8 cellular contexts compared by ENCODE assay signal in the genomic region with DNA sequence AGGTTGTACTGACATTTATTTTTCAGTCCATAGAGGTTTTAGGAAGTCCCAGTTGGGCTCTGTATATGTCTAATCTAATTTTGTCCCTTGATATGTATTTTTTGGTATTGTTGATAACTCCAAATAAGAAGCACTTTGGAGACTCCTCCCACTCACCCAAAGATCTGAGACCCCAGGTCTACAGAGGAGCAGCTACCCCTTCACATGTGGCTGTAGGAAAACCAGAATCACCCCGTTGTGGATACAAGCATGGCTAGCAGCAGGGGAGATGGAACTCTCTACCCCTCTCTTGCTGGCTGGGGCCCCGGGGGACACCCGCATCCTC. TPM values are rescaled to one million over a fixed set of nuclear protein-coding genes. Genes with fewer than 3 reads are reported as not detected.
DNase-seq lines count a peak whose midpoint lies in the region; ATAC-seq and TF ChIP-seq lines count a peak whose summit lies in the region.

No MANE protein-coding gene starts in this region.

- no peaks in the 10 kb centered on the region for H3K36me3 ChIP-seq in SJCRH30
- no peaks in the 10 kb centered on the region for H3K36me3 ChIP-seq in fibroblast of lung (ENCODE audit: control insufficient read depth, insufficient read depth, low read length)
- H3K36me3 ChIP-seq in trophoblast cell (ENCODE audit: control insufficient read depth in 1 of 2, insufficient read depth in 2 of 2, low read length in 2 of 2) = no peaks in the 10 kb centered on the region

- intact Hi-C loops in Calu3 (cut with micrococcal nuclease; ENCODE audit: unreplicated experiment) = no loop called here

- no CpG with 5 or more reads among the region's 3 CpGs for WGBS in trophoblast cell (ENCODE audit: extremely low coverage, insufficient coverage, insufficient read length)

- no TSS peak for BruUV-seq in Calu3 (replicated peaks; lab: Mats Ljungman, UMichigan)

- no peaks in the 10 kb centered on the region for H3K27me3 Mint-ChIP-seq in Calu3 (ENCODE audit: unreplicated experiment)

- peak overlapping the region; percentile 39 for H3K4me3 Mint-ChIP-seq in Calu3 (ENCODE audit: low read depth, unreplicated experiment)

- H3K27ac Mint-ChIP-seq in Calu3 (ENCODE audit: unreplicated experiment) = peak overlapping the region; percentile 28

- H3K9me3 ChIP-seq in SJCRH30 (replicated peaks) (no peaks in the 10 kb centered on the region), fibroblast of lung (ENCODE audit: control insufficient read depth, insufficient read depth, low read depth, low read length) (no peaks in the 10 kb centered on the region), trophoblast cell (ENCODE audit: insufficient read depth, low read depth, low read length) (no peaks in the 10 kb centered on the region)

- H2BK12ac ChIP-seq in trophoblast cell (ENCODE audit: low read length) = no peak overlapping the region

- H3K4ac ChIP-seq in trophoblast cell (ENCODE audit: low read depth, low read length) = no peak overlapping the region

- no peaks in the 10 kb centered on the region for H3K79me2 ChIP-seq in fibroblast of lung (ENCODE audit: control insufficient read depth, insufficient read depth, low read length)
- H3K79me2 ChIP-seq in trophoblast cell (ENCODE audit: control insufficient read depth, insufficient read depth, low read length, poor library complexity) = no peaks in the 10 kb centered on the region

- no peak for ATAC-seq in HG02885 (IDR thresholded peaks at IDR 0.05; ENCODE audit: poor library complexity, unreplicated experiment)

- H3K27ac ChIP-seq in SJCRH30 = no peak overlapping the region; the same call in 1 of the 2 replicates
- no peak overlapping the region for H3K27ac ChIP-seq in fibroblast of lung (ENCODE audit: insufficient read depth, low read length)
- H3K27ac ChIP-seq in trophoblast cell (ENCODE audit: low read depth, low read length) = no peak overlapping the region

- no peaks in the 10 kb centered on the region for H3K79me1 ChIP-seq in trophoblast cell (ENCODE audit: low read length)

- H3K36me3 Mint-ChIP-seq in Calu3 (ENCODE audit: insufficient read depth, unreplicated experiment) = peaks cover 39% of the 10 kb centered on the region

- DNase-seq in Calu3 (no peak), SJCRH30 (no peak), fibroblast of lung (ENCODE audit: low read depth in 2 of 2) (no peak), trophoblast cell (no peak), NCI-H526 (lab: John Stamatoyannopoulos, UW) (no peak), NCI-H1417 (lab: John Stamatoyannopoulos, UW) (no peak)
- no peak for DNase-seq in central memory CD4-positive, alpha-beta T cell

- H4K91ac ChIP-seq in trophoblast cell (ENCODE audit: low read depth, low read length) = no peak overlapping the region

- H3K4me3 ChIP-seq in SJCRH30 (peak overlapping the region; percentile 60), fibroblast of lung (replicated peaks in 1 of 4; ENCODE audit: control extremely low read depth in 1 of 4, insufficient read depth in 1 of 4, low read depth in 3 of 4, low read length in 4 of 4) (peak overlapping the region in 3 of 4 experiments; percentile 5 to 72 (median 55)), trophoblast cell (ENCODE audit: low read depth, low read length) (no peak overlapping the region)

- H3K23ac ChIP-seq in trophoblast cell (ENCODE audit: low read length) = no peak overlapping the region

- H3K9ac ChIP-seq in fibroblast of lung (ENCODE audit: insufficient read depth, low read length) (no peak overlapping the region), trophoblast cell (ENCODE audit: low read length) (no peak overlapping the region)

- H4K12ac ChIP-seq in trophoblast cell (ENCODE audit: low read depth, low read length) = peak overlapping the region; percentile 35

- H4K8ac ChIP-seq in trophoblast cell (ENCODE audit: low read depth, low read length) = peak overlapping the region; percentile 3

- TF ChIP-seq CTCF in Calu3 (IDR thresholded peaks at IDR 0.05; ENCODE audit: unreplicated experiment) (no peak), fibroblast of lung (conservative IDR thresholded peaks at IDR 0.05 in 1 of 2, IDR thresholded peaks at IDR 0.05 in 1 of 2; ENCODE audit: low read depth in 1 of 2, low read length in 2 of 2) (no peak)

- H2AK5ac ChIP-seq in trophoblast cell (ENCODE audit: low read length) = no peak overlapping the region

- no peaks in the 10 kb centered on the region for H3K27me3 ChIP-seq in SJCRH30
- no peaks in the 10 kb centered on the region for H3K27me3 ChIP-seq in fibroblast of lung (ENCODE audit: control insufficient read depth, insufficient read depth, low read length)
- peaks cover 36% of the 10 kb centered on the region for H3K27me3 ChIP-seq in trophoblast cell (ENCODE audit: insufficient read depth, low read length)

- H3K18ac ChIP-seq in trophoblast cell (ENCODE audit: low read length) = no peak overlapping the region

- no peaks in the 10 kb centered on the region for H3K9me3 Mint-ChIP-seq in Calu3 (ENCODE audit: low read depth, unreplicated experiment)

- H3K4me1 Mint-ChIP-seq in Calu3 (ENCODE audit: low read depth, unreplicated experiment) = peaks cover 34% of the 10 kb centered on the region

- CTCF ChIA-PET in Calu3 (lab: Charles Lee) = interaction anchor here (0.7 kb wide), 1 partner anchor 670 kb away, joined by 6 read pairs; no protein-coding TSS in a partner anchor

- H3K14ac ChIP-seq in trophoblast cell (ENCODE audit: low read length) = no peak overlapping the region

- H2BK120ac ChIP-seq in trophoblast cell (ENCODE audit: insufficient read depth, low read length, poor library complexity) = no peak overlapping the region

- no peaks in the 10 kb centered on the region for H3K4me1 ChIP-seq in SJCRH30
- peaks cover 3% of the 10 kb centered on the region for H3K4me1 ChIP-seq in fibroblast of lung (ENCODE audit: control insufficient read depth, extremely low read depth, insufficient read depth, low read length)
- peaks cover 4 to 7% of the 10 kb centered on the region in 2 experiments for H3K4me1 ChIP-seq in trophoblast cell (ENCODE audit: control insufficient read depth in 1 of 2, insufficient read depth in 2 of 2, low read length in 2 of 2)

- H2AFZ ChIP-seq in fibroblast of lung (ENCODE audit: low read length) = peak overlapping the region; percentile 88
- H2AFZ ChIP-seq in trophoblast cell (ENCODE audit: insufficient read depth, low read length, poor library complexity) = no peak overlapping the region

- H4K20me1 ChIP-seq in fibroblast of lung (ENCODE audit: control insufficient read depth, extremely low read depth, insufficient read depth, low read length) = no peaks in the 10 kb centered on the region

- peak overlapping the region; percentile 42 for H3K4me2 ChIP-seq in fibroblast of lung (ENCODE audit: extremely low read depth, insufficient read depth, low read length)
- H3K4me2 ChIP-seq in trophoblast cell (ENCODE audit: low read length) = peak overlapping the region; percentile 66

- no peak overlapping the region for H2BK5ac ChIP-seq in trophoblast cell (ENCODE audit: low read depth, low read length, poor library complexity)

RNA-seq across cellular contexts. Expression of a gene that starts 9.4 kb away (rescaled TPM):
- 91.5 and 97.7 TPM in 2 replicates for total RNA-seq in Calu3 (2022)
- total RNA-seq in SJCRH30 (2014; rRNA removed; shearing (Covaris generic)) = 2.9 and 4.2 TPM in 2 replicates
- total RNA-seq in fibroblast of lung = 3.1 and 3.5 TPM in 2 replicates
- 2.9 and 13.2 TPM in 2 replicates for polyA plus RNA-seq in fibroblast of lung
- polyA plus RNA-seq in fibroblast of lung (2012) = 2.9 and 14.3 TPM in 2 replicates
- 4.2 and 4.4 TPM in 2 replicates for polyA minus RNA-seq in fibroblast of lung (ENCODE audit: low replicate concordance)
- polyA plus RNA-seq in trophoblast cell (2013) = not detected in 2 replicates

Comparison
In these comparisons a context has a peak if more than half of its experiments do, and no peak if none do; other contexts are left out.
1. RNA of a gene that starts 9.4 kb away (total RNA-seq): 91.5 to 97.7 TPM in Calu3; 3.1 to 3.5 TPM in fibroblast of lung and 2.9 to 4.2 TPM in SJCRH30; every median in the first group is over 10 times any median in the second.